ENCODE assay signal across 13 cellular contexts in the genomic region with DNA sequence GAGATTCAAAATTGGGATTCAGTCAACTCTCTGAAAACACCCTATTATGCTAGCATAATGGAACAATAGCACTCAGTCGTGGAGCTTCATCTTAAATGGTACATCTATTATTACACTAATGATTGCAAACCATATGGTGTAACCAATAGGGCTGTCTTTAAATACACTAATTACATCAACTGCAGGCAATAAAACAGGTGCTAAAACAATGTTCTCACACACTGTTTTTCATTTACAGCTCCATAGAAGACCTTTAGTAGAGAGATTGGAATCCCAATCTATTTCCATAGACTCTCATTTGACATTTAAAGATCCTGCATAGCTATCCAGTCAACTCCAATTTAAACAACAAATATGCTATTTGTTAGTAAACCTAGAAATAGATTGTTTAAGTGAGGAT.
DNase-seq lines count a peak whose midpoint lies in the region.
"Had no signal": no experiment of that assay in that cellular context is flagged by ENCODE, and none has a peak within 500 bp of the region (broad histone marks: within the 10 kb centered on the region; RNA-seq: fewer than 3 reads in every experiment).

No MANE protein-coding gene starts in this region.

- intact Hi-C loops in cardiac septum (cut with DNase I): no loop called here

- DNase-seq in DMS 273 (lab: John Stamatoyannopoulos, UW; ENCODE audit: unreplicated experiment) (peak; percentile 2), DMS 273 treated with DMSO at 0.1 percent for 48 hours (lab: John Stamatoyannopoulos, UW) (no peak), NCI-H146 treated with DMSO at 0.1 percent for 48 hours (lab: John Stamatoyannopoulos, UW; ENCODE audit: unreplicated experiment) (peak; percentile 92), NCI-H69 (lab: John Stamatoyannopoulos, UW) (peak; percentile 92), iPS DF 4.7 (ENCODE audit: extremely low read depth, low spot score) (peak; percentile 41), GM19240 (ENCODE audit: insufficient read length, low spot score) (no peak), cardiac septum (ENCODE audit: low spot score) (no peak), NCI-H1436 (lab: John Stamatoyannopoulos, UW) (no peak)
- DNase-seq: CD8-positive, alpha-beta T cell; KG1; NCI-H1436 treated with DMSO at 0.1 percent for 48 hours; NCI-H2227 treated with DMSO at 0.1 percent for 48 hours; NCI-H526 treated with DMSO at 0.1 percent for 48 hours had no signal

Comparison
In these comparisons a context has a peak if more than half of its experiments do, and no peak if none do; other contexts are left out.
1. DNase-seq: peak in DMS 273 (single experiment), NCI-H146 treated with DMSO at 0.1 percent for 48 hours (single experiment), NCI-H69 (single experiment) and iPS DF 4.7 (single experiment); none in DMS 273 treated with DMSO at 0.1 percent for 48 hours (single experiment), GM19240 (single experiment), cardiac septum (single experiment) and NCI-H1436 (single experiment).